ENCODE assay signal across 16 cellular contexts in the genomic region with DNA sequence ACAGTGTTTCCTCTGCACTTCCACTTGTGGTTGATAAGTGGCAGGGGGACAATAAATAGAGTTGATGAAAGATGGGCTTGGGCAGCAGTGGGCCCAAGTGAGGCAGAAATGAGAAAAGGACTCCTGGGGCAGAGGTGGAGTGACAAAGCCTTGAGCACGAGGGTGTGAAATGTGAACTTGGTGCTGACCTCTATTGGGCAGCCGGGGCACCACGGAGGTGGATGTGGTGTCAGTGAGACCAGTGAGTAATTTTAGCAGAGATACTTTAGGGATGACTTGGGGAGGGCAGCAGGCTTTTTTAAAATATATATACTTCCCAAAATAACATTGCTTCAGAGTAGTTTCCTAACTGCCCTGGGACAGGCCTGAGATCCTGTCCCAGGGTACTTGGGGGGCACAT. TPM values are rescaled to one million over a fixed set of nuclear protein-coding genes. Genes with fewer than 3 reads are reported as not detected.
DNase-seq lines count a peak whose midpoint lies in the region; ATAC-seq and TF ChIP-seq lines count a peak whose summit lies in the region.
"Had no signal": no experiment of that assay in that cellular context is flagged by ENCODE, and none has a peak within 500 bp of the region (broad histone marks: within the 10 kb centered on the region; RNA-seq: fewer than 3 reads in every experiment).

No MANE protein-coding gene starts in this region.

- no peak overlapping the region for H3K4me3 Mint-ChIP-seq in natural killer cell treated with Interleukin-12 subunit alpha and Interleukin-12 subunit beta and Interleukin-15 and Interleukin-18, amount 100 ng/mL, for 72 hours
- H3K4me3 Mint-ChIP-seq: activated naive CD8-positive, alpha-beta T cell; IgD-negative memory B cell; naive thymus-derived CD4-positive, alpha-beta T cell had no signal

- TF ChIP-seq CTCF in KMS-11 (conservative IDR thresholded peaks at IDR 0.05; ENCODE audit: low read depth, low read length) (0 out of 2 replicates have a peak, but pooled peaks have one; percentile 17), brain microvascular endothelial cell (IDR thresholded peaks at IDR 0.05; ENCODE audit: low read depth, low read length, missing control alignments) (peak; percentile 19)

- H3K9ac ChIP-seq in KMS-11: no peak overlapping the region

- H2AFZ ChIP-seq in KMS-11 (ENCODE audit: low read depth): no peak overlapping the region

- H3K4me3 ChIP-seq in KMS-11 (IDR thresholded peaks at IDR 0.05; ENCODE audit: insufficient read depth, low read depth, low read length): no peak overlapping the region
- H3K4me3 ChIP-seq in brain microvascular endothelial cell (ENCODE audit: low read depth, low read length): no peak overlapping the region

- ATAC-seq in natural killer cell treated with Interleukin-12 subunit alpha and Interleukin-12 subunit beta and Interleukin-15 and Interleukin-18, amount 100 ng/mL, for 72 hours: peak; percentile 61 to 78
- ATAC-seq in GM18909 (IDR thresholded peaks at IDR 0.05; ENCODE audit: poor library complexity, unreplicated experiment): no peak
- no peak for ATAC-seq in GM18520 (IDR thresholded peaks at IDR 0.05; ENCODE audit: unreplicated experiment)
- ATAC-seq: naive thymus-derived CD4-positive, alpha-beta T cell had no signal

- no peak overlapping the region for H3K27ac ChIP-seq in KMS-11
- no peak overlapping the region for H3K27ac ChIP-seq in brain microvascular endothelial cell

- H3K4me2 ChIP-seq in KMS-11: no peak overlapping the region

- H3K4me1 ChIP-seq in KMS-11 (ENCODE audit: low read depth, poor library complexity, severe bottlenecking): no peaks in the 10 kb centered on the region

- H3K27ac Mint-ChIP-seq in natural killer cell treated with Interleukin-12 subunit alpha and Interleukin-12 subunit beta and Interleukin-15 and Interleukin-18, amount 100 ng/mL, for 72 hours: no peak overlapping the region
- H3K27ac Mint-ChIP-seq: activated naive CD8-positive, alpha-beta T cell; IgD-negative memory B cell; naive thymus-derived CD4-positive, alpha-beta T cell had no signal

- H3K27me3 Mint-ChIP-seq in natural killer cell treated with Interleukin-12 subunit alpha and Interleukin-12 subunit beta and Interleukin-15 and Interleukin-18, amount 100 ng/mL, for 72 hours: no peaks in the 10 kb centered on the region
- H3K27me3 Mint-ChIP-seq: activated naive CD8-positive, alpha-beta T cell; IgD-negative memory B cell; naive thymus-derived CD4-positive, alpha-beta T cell had no signal

- in situ Hi-C loops in brain microvascular endothelial cell (cut with HindIII; ENCODE audit: low pct_ligation_motif_present, low sequenced_read_pairs): no loop called here

- peaks cover 7 to 9% of the 10 kb centered on the region in 2 donors for H3K4me1 Mint-ChIP-seq in natural killer cell treated with Interleukin-12 subunit alpha and Interleukin-12 subunit beta and Interleukin-15 and Interleukin-18, amount 100 ng/mL, for 72 hours (ENCODE audit: low read depth in 2 of 2)
- H3K4me1 Mint-ChIP-seq: IgD-negative memory B cell had no signal

- H3K9me3 Mint-ChIP-seq in natural killer cell treated with Interleukin-12 subunit alpha and Interleukin-12 subunit beta and Interleukin-15 and Interleukin-18, amount 100 ng/mL, for 72 hours: no peaks in the 10 kb centered on the region
- H3K9me3 Mint-ChIP-seq: IgD-negative memory B cell; naive thymus-derived CD4-positive, alpha-beta T cell had no signal

- H3K36me3 Mint-ChIP-seq in natural killer cell treated with Interleukin-12 subunit alpha and Interleukin-12 subunit beta and Interleukin-15 and Interleukin-18, amount 100 ng/mL, for 72 hours: peaks cover 5% of the 10 kb centered on the region
- H3K36me3 Mint-ChIP-seq: IgD-negative memory B cell had no signal

- no peaks in the 10 kb centered on the region for H3K79me2 ChIP-seq in KMS-11 (ENCODE audit: insufficient read depth, low read depth)

- H3K27me3 ChIP-seq in KMS-11 (ENCODE audit: insufficient read depth, low read depth) (no peaks in the 10 kb centered on the region), brain microvascular endothelial cell (replicated peaks) (no peaks in the 10 kb centered on the region)

- H3K36me3 ChIP-seq in KMS-11 (ENCODE audit: insufficient read depth) (peaks cover 20% of the 10 kb centered on the region; the same call in 1 of the 2 replicates), brain microvascular endothelial cell (replicated peaks) (peaks cover 14% of the 10 kb centered on the region)

- no peaks in the 10 kb centered on the region for H4K20me1 ChIP-seq in KMS-11 (ENCODE audit: insufficient read depth)

- DNase-seq in D341Med (ENCODE audit: low spot score): peak; percentile 48
- no peak for DNase-seq in brain microvascular endothelial cell
- no peak for DNase-seq in natural killer cell treated with Interleukin-12 subunit alpha and Interleukin-12 subunit beta and Interleukin-15 and Interleukin-18, amount 100 ng/mL, for 72 hours (ENCODE audit: low spot score)
- no peak for DNase-seq in stimulated activated CD4-positive, alpha-beta T cell treated with anti-CD3 and anti-CD28 coated beads, Interleukin-1b, Interleukin-23, amount 100 ng/mL, for 48 hours
- no peak for DNase-seq in cerebellum (ENCODE audit: low spot score)
- DNase-seq: activated CD4-positive, alpha-beta T cell treated with anti-CD3 and anti-CD28 coated beads for 4 hours; COR-L47; effector memory CD4-positive, alpha-beta T cell; naive thymus-derived CD4-positive, alpha-beta T cell; NCI-H510A; stimulated activated CD4-positive, alpha-beta T cell treated with anti-CD3 and anti-CD28 coated beads, Interleukin-2, amount 100 ng/mL, for 48 hours had no signal

RNA-seq across cellular contexts. Expression of a gene that starts 30.6 kb away (rescaled TPM):
- total RNA-seq in natural killer cell treated with Interleukin-12 subunit alpha and Interleukin-12 subunit beta and Interleukin-15 and Interleukin-18, amount 100 ng/mL, for 72 hours: 1 to 10 TPM in 1 of 2 donors, under 1 TPM in 1; 0.98 to 1.8 TPM
- total RNA-seq in cerebellum: 1.1 TPM

RNA-seq across cellular contexts. Expression of a gene that starts 49.5 kb away (rescaled TPM):
- total RNA-seq in natural killer cell treated with Interleukin-12 subunit alpha and Interleukin-12 subunit beta and Interleukin-15 and Interleukin-18, amount 100 ng/mL, for 72 hours: 100 to 1,000 TPM in 1 of 2 donors, 10 to 100 TPM in 1; 51.8 to 102 TPM
- total RNA-seq in cerebellum: 15.4 TPM

RNA-seq across cellular contexts. Expression of a gene that starts 56.8 kb away (rescaled TPM):
- total RNA-seq in natural killer cell treated with Interleukin-12 subunit alpha and Interleukin-12 subunit beta and Interleukin-15 and Interleukin-18, amount 100 ng/mL, for 72 hours: not detected
- 1.8 TPM for total RNA-seq in cerebellum
- total RNA-seq: naive thymus-derived CD4-positive, alpha-beta T cell had no signal

Comparison
In these comparisons a context has a peak if more than half of its experiments do, and no peak if none do; other contexts are left out.
1. ATAC-seq: peak in natural killer cell treated with Interleukin-12 subunit alpha and Interleukin-12 subunit beta and Interleukin-15 and Interleukin-18, amount 100 ng/mL, for 72 hours (2 of 2); none in GM18909 (single experiment) and GM18520 (single experiment).